In the genomic region with DNA sequence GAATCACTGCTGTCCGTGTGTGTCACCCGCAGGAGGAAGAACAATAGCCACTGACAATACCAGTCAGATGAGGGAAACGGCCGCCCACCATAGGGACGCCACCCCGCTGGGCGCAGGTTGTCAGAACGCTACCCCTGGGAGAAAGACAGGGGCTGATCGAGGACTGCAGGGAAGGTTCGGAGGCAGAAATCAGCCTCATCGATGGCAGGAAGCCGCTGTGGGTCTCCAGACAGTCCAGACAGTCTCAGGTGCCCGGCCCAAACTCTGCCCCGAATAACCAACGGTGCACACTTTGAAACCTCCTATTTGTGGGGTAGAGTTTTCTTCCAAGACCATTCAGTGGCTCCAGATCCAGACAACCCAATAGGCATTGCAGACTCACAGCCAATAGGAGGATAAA, we compare ENCODE assay signal across 23 cellular contexts.
"Had no signal": no experiment of that assay in that cellular context is flagged by ENCODE, and none has a peak within 500 bp of the region (broad histone marks: within the 10 kb centered on the region; RNA-seq: fewer than 3 reads in every experiment).

No MANE protein-coding gene starts in this region.

- H3K27me3 ChIP-seq: colonic mucosa had no signal

- H3K4me1 ChIP-seq: colonic mucosa, gastrocnemius medialis, heart right ventricle, lower lobe of right lung had no signal

- H3K4me3 ChIP-seq: colonic mucosa, dorsolateral prefrontal cortex, esophagus squamous epithelium, gastrocnemius medialis, heart right ventricle, left lung, lower lobe of right lung, mucosa of descending colon had no signal

- ATAC-seq: esophagus mucosa, gastrocnemius medialis, left cardiac atrium, left lung, left ventricle myocardium superior, lower lobe of right lung, mucosa of descending colon had no signal

- H3K27ac ChIP-seq: colonic mucosa, dorsolateral prefrontal cortex, epithelial cell of prostate, gastrocnemius medialis, heart right ventricle, left lung, lower lobe of right lung had no signal

- H3K9me3 ChIP-seq: colonic mucosa, gastrocnemius medialis, left lung, lower lobe of right lung, mucosa of descending colon had no signal

- H3K36me3 ChIP-seq: colonic mucosa, esophagus squamous epithelium, gastrocnemius medialis, heart right ventricle, left lung, lower lobe of right lung had no signal

- DNase-seq: cerebellar nuclear complex; colonic mucosa; cortex of kidney; dermis blood vessel endothelial cell; dorsolateral prefrontal cortex; effector CD4-positive, alpha-beta T cell; effector memory CD4-positive, alpha-beta T cell; erythroblast; esophagus squamous epithelium; foreskin fibroblast; foreskin melanocyte; gastrocnemius medialis; glutamatergic neuron; heart right ventricle; hippocampal formation; left cardiac atrium; left lung; left ventricle myocardium superior; lower lobe of right lung; mesenchymal stem cell; mucosa of descending colon had no signal
